34 cellular contexts compared by ENCODE assay signal in the genomic region with DNA sequence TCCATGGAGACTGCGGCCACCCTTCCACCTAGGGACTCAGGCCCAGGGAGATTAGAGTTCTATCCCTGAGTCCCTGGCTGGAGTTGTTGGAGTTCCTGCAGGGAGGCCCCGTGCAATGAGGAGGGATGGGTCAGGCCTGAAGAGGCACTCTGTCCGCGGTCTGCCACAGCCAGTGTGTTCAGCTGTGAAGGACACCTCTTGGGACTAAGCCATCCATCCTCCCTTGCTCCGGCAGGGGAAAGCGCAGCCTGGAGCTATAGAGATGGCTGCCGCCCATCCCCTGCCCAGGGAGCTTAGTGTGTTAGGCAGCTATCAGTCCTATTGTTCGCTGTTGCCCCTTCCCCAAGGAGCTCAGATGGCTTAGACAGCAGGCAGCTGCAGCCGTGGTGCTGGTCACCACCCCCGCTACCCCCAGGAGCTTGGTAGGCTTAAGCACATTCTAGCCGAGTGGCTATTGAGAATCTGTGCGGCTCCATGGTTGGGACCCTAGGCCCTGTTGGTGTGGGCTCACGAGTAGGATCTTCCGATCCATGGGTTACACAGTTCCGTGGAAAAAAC.
"Had no signal": no experiment of that assay in that cellular context is flagged by ENCODE, and none has a peak within 500 bp of the region (broad histone marks: within the 10 kb centered on the region; RNA-seq: fewer than 3 reads in every experiment).

No MANE protein-coding gene starts in this region.

- H3K27me3 Mint-ChIP-seq: activated CD8-positive, alpha-beta T cell treated with anti-CD3 and anti-CD28 coated beads for 36 hours; activated naive CD4-positive, alpha-beta T cell treated with anti-CD3 and anti-CD28 coated beads, Interleukin-2, amount 50 U/mL, for 24 hours; activated naive CD8-positive, alpha-beta T cell treated with anti-CD3 and anti-CD28 coated beads for 36 hours; activated naive CD8-positive, alpha-beta T cell treated with anti-CD3 and anti-CD28 coated beads, Interleukin-2, amount 50 U/mL, for 24 hours; activated T-helper 17 cell treated with anti-CD3 and anti-CD28 coated beads, Interleukin-2, amount 50 U/mL, for 72 hours; effector memory CD8-positive, alpha-beta T cell had no signal

- H3K9me3 ChIP-seq: adrenal gland, body of pancreas, esophagus squamous epithelium had no signal

- H3K4me3 ChIP-seq: adrenal gland, body of pancreas, cardiac muscle cell, esophagus squamous epithelium, heart right ventricle had no signal

- H3K27ac ChIP-seq: adrenal gland, body of pancreas, cardiac muscle cell, epithelial cell of prostate, esophagus squamous epithelium, heart right ventricle, VCaP had no signal

- H3K27me3 ChIP-seq: adrenal gland, body of pancreas, cardiac muscle cell, esophagus squamous epithelium, heart right ventricle had no signal

- H3K4me1 ChIP-seq: body of pancreas, esophagus squamous epithelium, heart right ventricle had no signal

- H3K36me3 Mint-ChIP-seq: WTC11 had no signal

- DNase-seq: activated CD4-positive, alpha-beta T cell treated with anti-CD3 and anti-CD28 coated beads for 1 hour; activated CD4-positive, alpha-beta T cell treated with anti-CD3 and anti-CD28 coated beads for 4 hours; activated CD4-positive, alpha-beta T cell treated with anti-CD3 and anti-CD28 coated beads, Interleukin-2, amount 50 U/mL, for 1 hour; activated CD4-positive, alpha-beta T cell treated with anti-CD3 and anti-CD28 coated beads, Interleukin-2, amount 50 U/mL, for 48 hours; activated CD8-positive, alpha-beta memory T cell treated with anti-CD3 and anti-CD28 coated beads for 24 hours; activated CD8-positive, alpha-beta T cell treated with anti-CD3 and anti-CD28 coated beads for 36 hours; activated effector memory CD4-positive, alpha-beta T cell treated with Interleukin-2 at 50 U/mL for 16 hours; activated gamma-delta T cell treated with Interleukin-2 at 50 U/mL for 16 hours; activated naive CD4-positive, alpha-beta T cell treated with Interleukin-2 at 50 U/mL for 16 hours; activated naive CD8-positive, alpha-beta T cell treated with anti-CD3 and anti-CD28 coated beads for 36 hours; activated naive CD8-positive, alpha-beta T cell treated with anti-CD3 and anti-CD28 coated beads, Interleukin-2, amount 50 U/mL, for 24 hours; activated T-cell treated with anti-CD3 and anti-CD28 coated beads, Interleukin-2, amount 50 U/mL, for 4 hours; adrenal gland; amygdala; body of pancreas; central memory CD4-positive, alpha-beta T cell; cortex of kidney; dermis blood vessel endothelial cell; effector CD4-positive, alpha-beta T cell; effector memory CD8-positive, alpha-beta T cell; esophagus squamous epithelium; heart right ventricle; T-helper 2 cell had no signal

- FAIRE-seq: colon, endometrium, endothelial cell of umbilical vein, frontal cortex, TTC549 had no signal

- H3K4me3 Mint-ChIP-seq: activated CD8-positive, alpha-beta T cell treated with anti-CD3 and anti-CD28 coated beads for 36 hours; activated naive CD4-positive, alpha-beta T cell treated with anti-CD3 and anti-CD28 coated beads, Interleukin-2, amount 50 U/mL, for 24 hours; activated naive CD8-positive, alpha-beta T cell treated with anti-CD3 and anti-CD28 coated beads for 36 hours; activated naive CD8-positive, alpha-beta T cell treated with anti-CD3 and anti-CD28 coated beads, Interleukin-2, amount 50 U/mL, for 24 hours; activated T-cell treated with anti-CD3 and anti-CD28 coated beads, Interleukin-2, amount 50 U/mL, for 4 hours; activated T-helper 17 cell treated with anti-CD3 and anti-CD28 coated beads, Interleukin-2, amount 50 U/mL, for 72 hours; effector memory CD8-positive, alpha-beta T cell; WTC11 had no signal

- H3K9me3 Mint-ChIP-seq: effector memory CD8-positive, alpha-beta T cell had no signal

- H3K36me3 ChIP-seq: adrenal gland, cardiac muscle cell, esophagus squamous epithelium, heart right ventricle had no signal

- H3K4me1 Mint-ChIP-seq: activated naive CD4-positive, alpha-beta T cell treated with anti-CD3 and anti-CD28 coated beads, Interleukin-2, amount 50 U/mL, for 24 hours; activated naive CD8-positive, alpha-beta T cell treated with anti-CD3 and anti-CD28 coated beads, Interleukin-2, amount 50 U/mL, for 24 hours; activated T-helper 17 cell treated with anti-CD3 and anti-CD28 coated beads, Interleukin-2, amount 50 U/mL, for 72 hours; WTC11 had no signal

- H3K27ac Mint-ChIP-seq: activated CD8-positive, alpha-beta T cell treated with anti-CD3 and anti-CD28 coated beads for 36 hours; activated naive CD4-positive, alpha-beta T cell treated with anti-CD3 and anti-CD28 coated beads, Interleukin-2, amount 50 U/mL, for 24 hours; activated naive CD8-positive, alpha-beta T cell treated with anti-CD3 and anti-CD28 coated beads for 36 hours; activated naive CD8-positive, alpha-beta T cell treated with anti-CD3 and anti-CD28 coated beads, Interleukin-2, amount 50 U/mL, for 24 hours; activated T-helper 17 cell treated with anti-CD3 and anti-CD28 coated beads, Interleukin-2, amount 50 U/mL, for 72 hours; effector memory CD8-positive, alpha-beta T cell; WTC11 had no signal

- ATAC-seq: activated CD8-positive, alpha-beta T cell treated with anti-CD3 and anti-CD28 coated beads for 36 hours; activated naive CD8-positive, alpha-beta T cell treated with anti-CD3 and anti-CD28 coated beads, Interleukin-2, amount 50 U/mL, for 24 hours; activated T-cell treated with anti-CD3 and anti-CD28 coated beads, Interleukin-2, amount 50 U/mL, for 4 hours; activated T-helper 17 cell treated with anti-CD3 and anti-CD28 coated beads, Interleukin-2, amount 50 U/mL, for 72 hours; body of pancreas; effector memory CD8-positive, alpha-beta T cell; heart right ventricle; WTC11 had no signal
